8 cellular contexts compared by ENCODE assay signal in the genomic region with DNA sequence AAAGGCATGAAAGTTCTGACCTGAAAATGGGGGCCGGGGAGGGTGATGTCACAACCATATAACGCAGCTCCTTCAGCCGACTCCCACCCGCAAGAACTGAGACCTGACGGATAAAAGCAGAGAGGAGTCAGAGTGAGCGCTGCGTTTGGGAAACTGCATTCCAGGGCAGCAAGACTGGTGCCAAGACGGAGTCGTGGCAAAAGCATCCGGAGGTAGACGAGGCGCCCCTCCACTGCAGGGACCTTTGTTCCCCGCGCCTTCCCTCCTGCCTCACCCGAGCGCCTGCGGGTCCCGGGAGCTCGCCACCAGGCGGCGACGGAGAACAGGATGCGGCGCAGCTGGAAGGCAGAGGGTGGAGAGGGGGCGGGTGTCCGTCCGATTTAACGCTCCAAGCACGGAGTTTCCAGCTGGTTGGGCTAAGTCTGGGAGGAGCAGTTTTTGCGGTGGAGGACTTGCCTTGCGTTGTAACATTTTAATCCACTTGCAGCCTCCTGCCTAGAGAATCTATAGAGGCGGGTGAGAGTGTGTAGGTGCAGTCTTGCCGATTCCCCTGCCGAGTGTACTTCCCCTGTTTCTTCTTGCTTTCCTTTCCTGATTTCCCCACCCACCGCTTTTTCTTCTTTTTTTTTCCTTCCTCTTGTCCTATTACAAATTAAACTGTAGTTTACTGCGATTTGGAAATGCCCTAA. TPM values are rescaled to one million over a fixed set of nuclear protein-coding genes. Genes with fewer than 3 reads are reported as not detected.
A peak's percentile ranks its signal among the peaks of the same experiment; 100 is the strongest.
DNase-seq lines count a peak whose midpoint lies in the region; ATAC-seq and TF ChIP-seq lines count a peak whose summit lies in the region.

No MANE protein-coding gene starts in this region.

- 1 to 4% methylated on average over 15 to 35 of the region's 36 CpGs for WGBS in endodermal cell (ENCODE audit: insufficient coverage in 1 of 2, insufficient read length in 1 of 2), 2 experiments

- H3K27me3 ChIP-seq in endodermal cell (ENCODE audit: control insufficient read depth, insufficient read depth, low read length, poor library complexity, severe bottlenecking): no peaks in the 10 kb centered on the region

- peak overlapping the region; percentile 78 for H3K4me3 Mint-ChIP-seq in activated CD8-positive, alpha-beta T cell treated with anti-CD3 and anti-CD28 coated beads, Interleukin-2, amount 10 ng/mL, durations not matched to agents 7 days and 5 days
- H3K4me3 Mint-ChIP-seq in endodermal cell: peak overlapping the region; percentile 89

- H3K27me3 Mint-ChIP-seq in activated CD8-positive, alpha-beta T cell treated with anti-CD3 and anti-CD28 coated beads, Interleukin-2, amount 10 ng/mL, durations not matched to agents 7 days and 5 days (ENCODE audit: low read depth): peaks cover 26% of the 10 kb centered on the region
- H3K27me3 Mint-ChIP-seq in endodermal cell (ENCODE audit: insufficient read depth): peaks cover 11% of the 10 kb centered on the region

- POLR2A ChIA-PET in activated CD8-positive, alpha-beta T cell treated with anti-CD3 and anti-CD28 coated beads, Interleukin-2, amount 10 ng/mL, durations not matched to agents 7 days and 5 days (lab: Charles Lee): no interaction called here

- ATAC-seq in GM18858 (IDR thresholded peaks at IDR 0.05; ENCODE audit: unreplicated experiment) (peak; percentile 59), HG03045 (IDR thresholded peaks at IDR 0.05; ENCODE audit: unreplicated experiment) (peak; percentile 58)
- ATAC-seq in activated CD8-positive, alpha-beta T cell treated with anti-CD3 and anti-CD28 coated beads, Interleukin-2, amount 10 ng/mL, durations not matched to agents 7 days and 5 days: peak; percentile 84

- H3K4me1 Mint-ChIP-seq in activated CD8-positive, alpha-beta T cell treated with anti-CD3 and anti-CD28 coated beads, Interleukin-2, amount 10 ng/mL, durations not matched to agents 7 days and 5 days (ENCODE audit: low read depth): peaks cover 25% of the 10 kb centered on the region
- peaks cover 18% of the 10 kb centered on the region for H3K4me1 Mint-ChIP-seq in endodermal cell

- H3K4me1 ChIP-seq in endodermal cell (ENCODE audit: control insufficient read depth, insufficient read depth, low read length): no peaks in the 10 kb centered on the region

- H3K9me3 Mint-ChIP-seq in activated CD8-positive, alpha-beta T cell treated with anti-CD3 and anti-CD28 coated beads, Interleukin-2, amount 10 ng/mL, durations not matched to agents 7 days and 5 days (ENCODE audit: insufficient read depth): no peaks in the 10 kb centered on the region
- no peaks in the 10 kb centered on the region for H3K9me3 Mint-ChIP-seq in endodermal cell

- H3K27ac ChIP-seq in endodermal cell (ENCODE audit: low read depth, low read length): peak overlapping the region; percentile 84

- H3K9me3 ChIP-seq in endodermal cell (ENCODE audit: control insufficient read depth, low read length): no peaks in the 10 kb centered on the region

- CTCF ChIA-PET in activated CD8-positive, alpha-beta T cell treated with anti-CD3 and anti-CD28 coated beads, Interleukin-2, amount 10 ng/mL, durations not matched to agents 7 days and 5 days (lab: Charles Lee): interaction anchor here (0.9 to 2.5 kb wide), 5 partner anchors 10 to 590 kb away, joined by 3 to 11 read pairs (median 3); partner anchors contain the start of gene ALG10B

- no peaks in the 10 kb centered on the region for H3K36me3 Mint-ChIP-seq in activated CD8-positive, alpha-beta T cell treated with anti-CD3 and anti-CD28 coated beads, Interleukin-2, amount 10 ng/mL, durations not matched to agents 7 days and 5 days (ENCODE audit: low read depth)
- H3K36me3 Mint-ChIP-seq in endodermal cell (ENCODE audit: low read depth): no peaks in the 10 kb centered on the region

- H3K36me3 ChIP-seq in endodermal cell (ENCODE audit: control insufficient read depth, insufficient read depth, low read length): no peaks in the 10 kb centered on the region

- DNase-seq in AG08395 (ENCODE audit: low spot score): peak; percentile 89
- peak; percentile 71 for DNase-seq in NCI-H748 (lab: John Stamatoyannopoulos, UW; ENCODE audit: unreplicated experiment)
- peak; percentile 68 for DNase-seq in activated CD8-positive, alpha-beta T cell treated with anti-CD3 and anti-CD28 coated beads, Interleukin-2, amount 10 ng/mL, durations not matched to agents 7 days and 5 days
- peak; percentile 99 for DNase-seq in endodermal cell
- DNase-seq in mesenteric fat pad (ENCODE audit: low spot score): peak; percentile 94
- peak; percentile 28 for DNase-seq in stimulated activated CD8-positive, alpha-beta memory T cell treated with anti-CD3 and anti-CD28 coated beads, Interleukin-12 subunit alpha, Interleukin-12 subunit beta, amount 100 ng/mL, for 24 hours (ENCODE audit: extremely low read depth)

- H3K9ac ChIP-seq in endodermal cell (ENCODE audit: extremely low read depth, low read length, poor library complexity, severe bottlenecking): peak overlapping the region; percentile 60

- H3K4me3 ChIP-seq in endodermal cell (ENCODE audit: low read length): peak overlapping the region; percentile 93

- no peak overlapping the region for H3K27ac Mint-ChIP-seq in activated CD8-positive, alpha-beta T cell treated with anti-CD3 and anti-CD28 coated beads, Interleukin-2, amount 10 ng/mL, durations not matched to agents 7 days and 5 days
- peak overlapping the region; percentile 67 for H3K27ac Mint-ChIP-seq in endodermal cell

- peak; percentile 95 for TF ChIP-seq CTCF in endodermal cell (conservative IDR thresholded peaks at IDR 0.05)

RNA-seq across cellular contexts. Expression of gene CPNE8, which starts 1.2 kb away (rescaled TPM):
- 1 to 10 TPM; 1.3 to 1.6 TPM for total RNA-seq in activated CD8-positive, alpha-beta T cell treated with anti-CD3 and anti-CD28 coated beads, Interleukin-2, amount 10 ng/mL, durations not matched to agents 7 days and 5 days
- total RNA-seq in endodermal cell (10 to 100 TPM in 1 of 2 donors, 1 to 10 TPM in 1; 8.7 to 18.0 TPM), mesenteric fat pad (34.0 TPM)
- 7.2 TPM for polyA plus RNA-seq in endodermal cell (2013, experiment 1 of 2)
- 7.4 TPM for polyA plus RNA-seq in endodermal cell (2013, experiment 2 of 2)

Comparison
In these comparisons a context has a peak if more than half of its experiments do, and no peak if none do; other contexts are left out.
1. Peak in every context shown above with its lines: DNase-seq, ATAC-seq, H3K4me3 ChIP-seq and H3K27ac ChIP-seq.
2. DNase-seq: peak in every context shown above with its lines; median percentile 99 in endodermal cell; 94 in mesenteric fat pad; 89 in AG08395; 71 in NCI-H748; 68 in activated CD8-positive, alpha-beta T cell treated with anti-CD3 and anti-CD28 coated beads, Interleukin-2, amount 10 ng/mL, durations not matched to agents 7 days and 5 days; 28 in stimulated activated CD8-positive, alpha-beta memory T cell treated with anti-CD3 and anti-CD28 coated beads, Interleukin-12 subunit alpha, Interleukin-12 subunit beta, amount 100 ng/mL, for 24 hours.